ENCODE assay signal across 8 cellular contexts in the genomic region with DNA sequence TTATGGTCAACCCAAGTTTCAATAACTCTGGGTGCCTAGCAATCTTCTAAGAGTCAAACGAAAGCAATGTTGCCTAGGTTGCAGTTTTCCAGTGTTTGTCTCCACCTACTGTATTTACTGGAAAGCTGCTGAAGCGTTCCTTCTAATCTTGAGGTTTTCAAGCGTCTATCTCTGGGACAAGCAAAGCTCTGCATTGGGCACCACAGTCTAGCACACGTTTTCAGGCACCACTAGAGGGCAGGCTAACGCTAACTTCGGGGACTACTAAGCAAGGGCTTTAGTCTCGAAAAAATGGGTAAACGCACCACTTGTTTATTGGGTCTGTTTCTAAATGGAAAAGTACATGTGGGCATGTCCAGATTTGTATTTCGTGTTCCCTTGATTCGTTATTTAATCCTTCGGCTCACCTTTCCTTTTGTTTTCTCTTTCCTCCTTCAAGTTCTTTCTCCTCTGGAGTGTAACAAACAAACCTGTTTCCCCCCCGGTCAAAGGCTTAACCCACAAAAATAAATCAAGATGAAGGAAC.
DNase-seq lines count a peak whose midpoint lies in the region; ATAC-seq, FAIRE-seq and TF ChIP-seq lines count a peak whose summit lies in the region.
"Not testable (repeated sequence)": the region's sequence is repeated elsewhere in the genome, so short reads cannot be mapped to it uniquely, and the experiment has no call there.

No MANE protein-coding gene starts in this region.

- H3K36me3 Mint-ChIP-seq in activated CD8-positive, alpha-beta memory T cell treated with anti-CD3 and anti-CD28 coated beads, Interleukin-2, amount 10 ng/mL, durations not matched to agents 7 days and 5 days; natural killer cell treated with Interleukin-12 subunit alpha and Interleukin-12 subunit beta and Interleukin-15 and Interleukin-18, amount 100 ng/mL, for 72 hours: not testable (repeated sequence)

- peak; percentile 62 for DNase-seq in Caki2 (ENCODE audit: low read depth)
- DNase-seq in RKO (ENCODE audit: low spot score) = peak; percentile 70
- peak; percentile 71 for DNase-seq in activated CD8-positive, alpha-beta memory T cell treated with anti-CD3 and anti-CD28 coated beads, Interleukin-2, amount 10 ng/mL, durations not matched to agents 7 days and 5 days
- DNase-seq in H1 (ENCODE audit: low read depth in 1 of 2, low spot score in 2 of 2) = peak in 1 of 2 experiments; percentile 54
- DNase-seq in natural killer cell treated with Interleukin-12 subunit alpha and Interleukin-12 subunit beta and Interleukin-15 and Interleukin-18, amount 100 ng/mL, for 72 hours (ENCODE audit: low spot score) = not testable (repeated sequence)
- peak; percentile 13 for DNase-seq in stimulated activated CD8-positive, alpha-beta memory T cell treated with anti-CD3 and anti-CD28 coated beads, Interleukin-7, amount 100 ng/mL, for 24 hours (ENCODE audit: low read depth)

- POLR2A ChIA-PET in H1 (lab: Charles Lee; ENCODE audit: partially characterized antibody) = not testable (repeated sequence)

- H3K9me3 ChIP-seq in H1 (ENCODE audit: insufficient read depth in 2 of 2, low read depth in 1 of 2, low read length in 1 of 2) = peaks cover 18 to 19% of the 10 kb centered on the region in 2 experiments; a peak in 3 of 4 replicates

- CTCF ChIA-PET in activated CD8-positive, alpha-beta memory T cell treated with anti-CD3 and anti-CD28 coated beads, Interleukin-2, amount 10 ng/mL, durations not matched to agents 7 days and 5 days (lab: Charles Lee); H1 (lab: Charles Lee; ENCODE audit: partially characterized antibody): not testable (repeated sequence)

- H3K27me3 Mint-ChIP-seq in activated CD8-positive, alpha-beta memory T cell treated with anti-CD3 and anti-CD28 coated beads, Interleukin-2, amount 10 ng/mL, durations not matched to agents 7 days and 5 days; natural killer cell treated with Interleukin-12 subunit alpha and Interleukin-12 subunit beta and Interleukin-15 and Interleukin-18, amount 100 ng/mL, for 72 hours: not testable (repeated sequence)

- not testable (repeated sequence) for H2BK15ac ChIP-seq in H1 (ENCODE audit: low read length)

- not testable (repeated sequence) for H3K56ac ChIP-seq in H1 (replicated peaks; ENCODE audit: insufficient read length, low read depth, low read length)

- not testable (repeated sequence) for H3K27ac ChIP-seq in H1 (ENCODE audit: low read depth, low read length)

- not testable (repeated sequence) for TF ChIP-seq POLR2A in H1 (IDR thresholded peaks at IDR 0.05; ENCODE audit: control extremely low read depth in 1 of 2, low read depth in 2 of 2, low read length in 2 of 2)

- TF ChIP-seq RAD21 in H1 (IDR thresholded peaks at IDR 0.05 in 1 of 2, conservative IDR thresholded peaks at IDR 0.05 in 1 of 2; ENCODE audit: low read depth in 2 of 2, low read length in 2 of 2) = peak; percentile 44 to 47; a peak in 3 of 4 replicates

- H2AK5ac ChIP-seq in H1 (ENCODE audit: low read depth, low read length) = not testable (repeated sequence)

- not testable (repeated sequence) for TF ChIP-seq EP300 in H1 (IDR thresholded peaks at IDR 0.05; ENCODE audit: borderline replicate concordance in 1 of 2, low read depth in 2 of 2, low read length in 2 of 2)

- peak in 2 of 3 experiments; percentile 17 to 40; a peak in 1 of 4 replicates for TF ChIP-seq CTCF in H1 (IDR thresholded peaks at IDR 0.05; ENCODE audit: control extremely low read depth in 1 of 3, insufficient read depth in 1 of 3, low read depth in 1 of 3, low read length in 3 of 3)

- H3K79me2 ChIP-seq in H1 (ENCODE audit: control insufficient read depth in 1 of 2, insufficient read depth in 2 of 2, low read length in 2 of 2) = not testable (repeated sequence)

- not testable (repeated sequence) for H4K8ac ChIP-seq in H1 (ENCODE audit: extremely low read depth, insufficient read depth, low read length)

- FAIRE-seq in H1 (lab: Jason Lieb, UNC) = not testable (repeated sequence)

- not testable (repeated sequence) for H4K20me1 ChIP-seq in H1 (replicated peaks in 1 of 2; ENCODE audit: control insufficient read depth in 1 of 2, insufficient read depth in 2 of 2, low read length in 2 of 2)

- ATAC-seq in GM21528 (IDR thresholded peaks at IDR 0.05; ENCODE audit: low FRiP score, unreplicated experiment) = peak; percentile 78
- ATAC-seq in HG03196 (IDR thresholded peaks at IDR 0.05; ENCODE audit: unreplicated experiment) = peak; percentile 61
- ATAC-seq in activated CD8-positive, alpha-beta memory T cell treated with anti-CD3 and anti-CD28 coated beads, Interleukin-2, amount 10 ng/mL, durations not matched to agents 7 days and 5 days = peak; percentile 94
- peak; percentile 84 to 87 for ATAC-seq in natural killer cell treated with Interleukin-12 subunit alpha and Interleukin-12 subunit beta and Interleukin-15 and Interleukin-18, amount 100 ng/mL, for 72 hours

- H3K27ac Mint-ChIP-seq in activated CD8-positive, alpha-beta memory T cell treated with anti-CD3 and anti-CD28 coated beads, Interleukin-2, amount 10 ng/mL, durations not matched to agents 7 days and 5 days; natural killer cell treated with Interleukin-12 subunit alpha and Interleukin-12 subunit beta and Interleukin-15 and Interleukin-18, amount 100 ng/mL, for 72 hours: not testable (repeated sequence)

- H2BK5ac ChIP-seq in H1 (ENCODE audit: low read depth, low read length) = not testable (repeated sequence)

- not testable (repeated sequence) for H2AFZ ChIP-seq in H1 (ENCODE audit: low read length)

- H3K4me1 Mint-ChIP-seq in activated CD8-positive, alpha-beta memory T cell treated with anti-CD3 and anti-CD28 coated beads, Interleukin-2, amount 10 ng/mL, durations not matched to agents 7 days and 5 days; natural killer cell treated with Interleukin-12 subunit alpha and Interleukin-12 subunit beta and Interleukin-15 and Interleukin-18, amount 100 ng/mL, for 72 hours (ENCODE audit: low read depth in 2 of 2): not testable (repeated sequence)

- H3K4me1 ChIP-seq in H1 (replicated peaks in 1 of 4; ENCODE audit: control insufficient read depth in 3 of 4, insufficient read depth in 4 of 4, low read length in 3 of 4) = not testable (repeated sequence)

- not testable (repeated sequence) for H4K91ac ChIP-seq in H1 (replicated peaks; ENCODE audit: insufficient read length, low read length)

- not testable (repeated sequence) for H3K23me2 ChIP-seq in H1 (ENCODE audit: low read depth, low read length)

- not testable (repeated sequence) for H3K27me3 ChIP-seq in H1 (replicated peaks in 1 of 4; ENCODE audit: control insufficient read depth in 3 of 4, extremely low read depth in 1 of 4, insufficient read depth in 3 of 4, low read length in 3 of 4)

- not testable (repeated sequence) for H3K9me3 Mint-ChIP-seq in activated CD8-positive, alpha-beta memory T cell treated with anti-CD3 and anti-CD28 coated beads, Interleukin-2, amount 10 ng/mL, durations not matched to agents 7 days and 5 days (ENCODE audit: low read depth); natural killer cell treated with Interleukin-12 subunit alpha and Interleukin-12 subunit beta and Interleukin-15 and Interleukin-18, amount 100 ng/mL, for 72 hours

- H3K4ac ChIP-seq in H1 (replicated peaks; ENCODE audit: insufficient read length, low read depth, low read length) = not testable (repeated sequence)

- H2BK20ac ChIP-seq in H1 (ENCODE audit: low read length) = not testable (repeated sequence)

- 41% methylated on average over 12 of the region's 12 CpGs; no CpG with 5 or more reads in 1 of the 2 experiments for WGBS in H1 (ENCODE audit: extremely low coverage in 1 of 2, insufficient coverage in 1 of 2, insufficient read length in 1 of 2, insufficient replicate concordance in 2 of 2, low coverage in 1 of 2, low lambda C conversion rate in 2 of 2, missing lambda C conversion rate in 1 of 2), 2 experiments

- H2BK12ac ChIP-seq in H1 (ENCODE audit: low read depth, low read length) = not testable (repeated sequence)

- not testable (repeated sequence) for H3K4me2 ChIP-seq in H1 (ENCODE audit: insufficient read depth in 1 of 2, low read depth in 2 of 2, low read length in 2 of 2)

- H3K23ac ChIP-seq in H1 (ENCODE audit: insufficient read length) = not testable (repeated sequence)

- not testable (repeated sequence) for H3K4me3 Mint-ChIP-seq in activated CD8-positive, alpha-beta memory T cell treated with anti-CD3 and anti-CD28 coated beads, Interleukin-2, amount 10 ng/mL, durations not matched to agents 7 days and 5 days; natural killer cell treated with Interleukin-12 subunit alpha and Interleukin-12 subunit beta and Interleukin-15 and Interleukin-18, amount 100 ng/mL, for 72 hours

- H3K79me1 ChIP-seq in H1 (ENCODE audit: low read depth, low read length) = not testable (repeated sequence)

- not testable (repeated sequence) for H4K5ac ChIP-seq in H1 (ENCODE audit: insufficient read length, low read depth, low read length)

- not testable (repeated sequence) for H3K14ac ChIP-seq in H1 (ENCODE audit: insufficient read length)

- not testable (repeated sequence) for H2BK120ac ChIP-seq in H1 (replicated peaks; ENCODE audit: low read depth, low read length)

- in situ Hi-C loops in Caki2 (cut with HindIII; ENCODE audit: low pct_unique_long_range_greater_than_20kb, low sequenced_read_pairs) = not testable (repeated sequence)

- H3K36me3 ChIP-seq in H1 (ENCODE audit: control insufficient read depth in 2 of 4, insufficient read depth in 4 of 4, low read length in 3 of 4) = not testable (repeated sequence)

- H3K18ac ChIP-seq in H1 (ENCODE audit: extremely low read depth, low read length) = not testable (repeated sequence)

- H3K9ac ChIP-seq in H1 (replicated peaks in 1 of 4; ENCODE audit: extremely low read depth in 1 of 4, low read depth in 3 of 4, low read length in 3 of 4) = not testable (repeated sequence)

- not testable (repeated sequence) for H3K4me3 ChIP-seq in H1 (ENCODE audit: extremely low read depth in 1 of 4, insufficient read depth in 2 of 4, low read depth in 3 of 4, low read length in 4 of 4)
